In genomic region chr6:113340371-113340770, GRCh38 we compare ENCODE assay signal across 11 cellular contexts.
"Had no signal": no experiment of that assay in that cellular context is flagged by ENCODE, and none has a peak within 500 bp of the region (broad histone marks: within the 10 kb centered on the region; RNA-seq: fewer than 3 reads in every experiment).

No MANE protein-coding gene starts in this region.

- H3K36me3 Mint-ChIP-seq: activated naive CD8-positive, alpha-beta T cell treated with anti-CD3 and anti-CD28 coated beads for 36 hours had no signal

- H3K27ac ChIP-seq: brain microvascular endothelial cell, gastroesophageal sphincter, hepatocyte, left ventricle myocardium inferior, right atrium auricular region, thyroid gland, uterus had no signal

- H3K4me1 Mint-ChIP-seq: activated naive CD8-positive, alpha-beta T cell treated with anti-CD3 and anti-CD28 coated beads for 36 hours had no signal

- H3K27me3 Mint-ChIP-seq: activated naive CD8-positive, alpha-beta T cell treated with anti-CD3 and anti-CD28 coated beads for 36 hours had no signal

- H3K9me3 ChIP-seq: gastroesophageal sphincter, left ventricle myocardium inferior, right atrium auricular region, thyroid gland, uterus had no signal

- H3K9me3 Mint-ChIP-seq: activated naive CD8-positive, alpha-beta T cell treated with anti-CD3 and anti-CD28 coated beads for 36 hours; dendritic cell treated with granulocyte-macrophage colony-stimulating factor and Interleukin-4, amounts not matched to agents 40 ng/mL and 50 ng/mL, for 4 days had no signal

- H3K27ac Mint-ChIP-seq: activated naive CD8-positive, alpha-beta T cell treated with anti-CD3 and anti-CD28 coated beads for 36 hours; dendritic cell treated with granulocyte-macrophage colony-stimulating factor and Interleukin-4, amounts not matched to agents 40 ng/mL and 50 ng/mL, for 4 days had no signal

- ATAC-seq: gastroesophageal sphincter had no signal

- DNase-seq: activated naive CD8-positive, alpha-beta T cell treated with anti-CD3 and anti-CD28 coated beads for 36 hours; brain microvascular endothelial cell; kidney; left ventricle myocardium inferior; thyroid gland; uterus had no signal

- H3K4me3 ChIP-seq: gastroesophageal sphincter, hepatocyte, left ventricle myocardium inferior, right atrium auricular region, smooth muscle cell, thyroid gland, uterus had no signal

- H3K36me3 ChIP-seq: brain microvascular endothelial cell, gastroesophageal sphincter, left ventricle myocardium inferior, right atrium auricular region, thyroid gland, uterus had no signal

- H3K4me3 Mint-ChIP-seq: activated naive CD8-positive, alpha-beta T cell treated with anti-CD3 and anti-CD28 coated beads for 36 hours; dendritic cell treated with granulocyte-macrophage colony-stimulating factor and Interleukin-4, amounts not matched to agents 40 ng/mL and 50 ng/mL, for 4 days had no signal

- H3K4me1 ChIP-seq: gastroesophageal sphincter, left ventricle myocardium inferior, right atrium auricular region, thyroid gland, uterus had no signal

- H3K27me3 ChIP-seq: brain microvascular endothelial cell, gastroesophageal sphincter, hepatocyte, right atrium auricular region, thyroid gland, uterus had no signal
